Comparison of ENCODE assay signal across 12 cellular contexts in genomic region chr5:39608024-39608423, GRCh38.
DNase-seq lines count a peak whose midpoint lies in the region; ATAC-seq and TF ChIP-seq lines count a peak whose summit lies in the region.
"Had no signal": no experiment of that assay in that cellular context is flagged by ENCODE, and none has a peak within 500 bp of the region (broad histone marks: within the 10 kb centered on the region; RNA-seq: fewer than 3 reads in every experiment).

No MANE protein-coding gene starts in this region.

- H3K9me3 Mint-ChIP-seq in osteocyte (ENCODE audit: unreplicated experiment) = peaks cover 4% of the 10 kb centered on the region
- H3K9me3 Mint-ChIP-seq in activated CD8-positive, alpha-beta T cell treated with anti-CD3 and anti-CD28 coated beads, Interleukin-2, amount 10 ng/mL, durations not matched to agents 7 days and 5 days (ENCODE audit: insufficient read depth) = no peaks in the 10 kb centered on the region

- H3K27ac Mint-ChIP-seq in osteocyte (ENCODE audit: unreplicated experiment) = peak overlapping the region; percentile 42
- no peak overlapping the region for H3K27ac Mint-ChIP-seq in activated CD8-positive, alpha-beta T cell treated with anti-CD3 and anti-CD28 coated beads, Interleukin-2, amount 10 ng/mL, durations not matched to agents 7 days and 5 days
- H3K27ac Mint-ChIP-seq: B cell, H9 had no signal

- CTCF ChIA-PET in activated CD8-positive, alpha-beta T cell treated with anti-CD3 and anti-CD28 coated beads, Interleukin-2, amount 10 ng/mL, durations not matched to agents 7 days and 5 days (lab: Charles Lee) = no interaction called here

- POLR2A ChIA-PET in activated CD8-positive, alpha-beta T cell treated with anti-CD3 and anti-CD28 coated beads, Interleukin-2, amount 10 ng/mL, durations not matched to agents 7 days and 5 days (lab: Charles Lee) = no interaction called here

- no peak overlapping the region for H3K4me3 Mint-ChIP-seq in osteocyte (ENCODE audit: unreplicated experiment)
- no peak overlapping the region for H3K4me3 Mint-ChIP-seq in activated CD8-positive, alpha-beta T cell treated with anti-CD3 and anti-CD28 coated beads, Interleukin-2, amount 10 ng/mL, durations not matched to agents 7 days and 5 days
- H3K4me3 Mint-ChIP-seq: B cell, H9 had no signal

- H3K36me3 Mint-ChIP-seq in osteocyte (ENCODE audit: unreplicated experiment) = peaks cover 3% of the 10 kb centered on the region
- H3K36me3 Mint-ChIP-seq in activated CD8-positive, alpha-beta T cell treated with anti-CD3 and anti-CD28 coated beads, Interleukin-2, amount 10 ng/mL, durations not matched to agents 7 days and 5 days (ENCODE audit: low read depth) = no peaks in the 10 kb centered on the region

- H3K4me1 Mint-ChIP-seq in osteocyte (ENCODE audit: unreplicated experiment) = peaks cover 40% of the 10 kb centered on the region
- no peaks in the 10 kb centered on the region for H3K4me1 Mint-ChIP-seq in activated CD8-positive, alpha-beta T cell treated with anti-CD3 and anti-CD28 coated beads, Interleukin-2, amount 10 ng/mL, durations not matched to agents 7 days and 5 days (ENCODE audit: low read depth)
- H3K4me1 Mint-ChIP-seq: H9 had no signal

- in situ Hi-C loops in GM13977 (cut with MboI; ENCODE audit: low pct_unique_long_range_greater_than_20kb, low sequenced_read_pairs, unreplicated experiment) = no loop called here

- no peak for ATAC-seq in activated CD8-positive, alpha-beta T cell treated with anti-CD3 and anti-CD28 coated beads, Interleukin-2, amount 10 ng/mL, durations not matched to agents 7 days and 5 days
- ATAC-seq in HG03521 (IDR thresholded peaks at IDR 0.05; ENCODE audit: unreplicated experiment) = no peak

- H3K27me3 Mint-ChIP-seq in osteocyte (ENCODE audit: unreplicated experiment) = no peaks in the 10 kb centered on the region
- H3K27me3 Mint-ChIP-seq in activated CD8-positive, alpha-beta T cell treated with anti-CD3 and anti-CD28 coated beads, Interleukin-2, amount 10 ng/mL, durations not matched to agents 7 days and 5 days (ENCODE audit: low read depth) = peaks cover 14% of the 10 kb centered on the region

- no peak for TF ChIP-seq CTCF in GM13977 (IDR thresholded peaks at IDR 0.05; ENCODE audit: extremely low read depth, insufficient read depth, missing control alignments)
- TF ChIP-seq CTCF in GM20000 (IDR thresholded peaks at IDR 0.05; ENCODE audit: extremely low read depth, missing control alignments) = no peak
- TF ChIP-seq CTCF in osteocyte (IDR thresholded peaks at IDR 0.05) = no peak

- no peak for TF ChIP-seq RAD21 in Ishikawa (IDR thresholded peaks at IDR 0.05; ENCODE audit: low read depth)

- TF ChIP-seq EP300 in Ishikawa (IDR thresholded peaks at IDR 0.05; ENCODE audit: borderline replicate concordance) = no peak

- DNase-seq in GM13977 (ENCODE audit: low spot score) (peak; percentile 29), GM20000 (ENCODE audit: low spot score) (peak; percentile 19), osteocyte (ENCODE audit: extremely low spot score, unreplicated experiment) (no peak), retina (no peak), NCI-H446 (lab: John Stamatoyannopoulos, UW) (no peak)
- DNase-seq in activated CD8-positive, alpha-beta T cell treated with anti-CD3 and anti-CD28 coated beads, Interleukin-2, amount 10 ng/mL, durations not matched to agents 7 days and 5 days = no peak
- DNase-seq: anterior cingulate cortex, H9, MG63 had no signal

TF ChIP-seq in Ishikawa, 13 proteins besides CTCF, POLR2A, EP300 and RAD21:
- no peak for TF ChIP-seq TAF1 (IDR thresholded peaks at IDR 0.05; ENCODE audit: low read depth)
- peak; percentile 74 for TF ChIP-seq CEBPB (IDR thresholded peaks at IDR 0.05)

Comparison
In these comparisons a context has a peak if more than half of its experiments do, and no peak if none do; other contexts are left out.
1. DNase-seq: peak in GM13977 (single experiment) and GM20000 (single experiment); none in osteocyte (single experiment), activated CD8-positive, alpha-beta T cell treated with anti-CD3 and anti-CD28 coated beads, Interleukin-2, amount 10 ng/mL, durations not matched to agents 7 days and 5 days (single experiment), retina (single experiment) and NCI-H446 (0 of 2).